Comparison of ENCODE assay signal across 6 cellular contexts in the genomic region with DNA sequence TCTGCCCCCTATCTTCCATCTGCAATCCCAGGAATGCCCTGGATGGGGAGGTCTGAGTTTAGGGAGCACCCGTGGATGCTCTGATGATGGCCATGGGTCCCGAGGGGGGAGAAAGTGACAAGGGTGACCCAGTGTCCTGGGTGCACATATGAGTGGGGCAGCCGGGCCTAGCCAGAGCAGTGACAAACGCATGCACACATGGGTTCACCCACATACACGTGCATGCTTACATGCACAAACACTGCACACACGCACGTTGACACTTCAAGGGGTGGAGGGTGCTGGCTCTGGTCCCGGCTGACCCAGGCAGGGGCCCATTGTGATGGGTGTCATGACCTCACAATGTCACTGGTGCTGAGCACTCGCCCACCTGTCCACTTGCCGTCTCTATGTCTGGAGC. TPM values are rescaled to one million over a fixed set of nuclear protein-coding genes. Genes with fewer than 3 reads are reported as not detected.
"Had no signal": no experiment of that assay in that cellular context is flagged by ENCODE, and none has a peak within 500 bp of the region (broad histone marks: within the 10 kb centered on the region; RNA-seq: fewer than 3 reads in every experiment).

A gene (plus strand): TSS at position 384 of the 400 bp plus-strand sequence. CDS start 3,066 bp downstream, outside the sequence.

RNA-seq across cellular contexts. Expression of the gene that starts here (rescaled TPM):
- total RNA-seq: HepG2, HT-29, HT1080, IMR-90, K562 had no signal
- polyA plus RNA-seq: IgD-negative memory B cell had no signal
